Comparison of ENCODE assay signal across 13 cellular contexts in genomic region chr6:91600561-91600960, GRCh38.
"Had no signal": no experiment of that assay in that cellular context is flagged by ENCODE, and none has a peak within 500 bp of the region (broad histone marks: within the 10 kb centered on the region; RNA-seq: fewer than 3 reads in every experiment).

No MANE protein-coding gene starts in this region.

- H3K4me1 ChIP-seq: gastrocnemius medialis, psoas muscle, tibial nerve, uterus had no signal

- H3K9me3 Mint-ChIP-seq: activated naive CD4-positive, alpha-beta T cell treated with anti-CD3 and anti-CD28 coated beads, Interleukin-2, amount 50 U/mL, for 72 hours had no signal

- H3K36me3 Mint-ChIP-seq: activated naive CD4-positive, alpha-beta T cell treated with anti-CD3 and anti-CD28 coated beads, Interleukin-2, amount 50 U/mL, for 72 hours had no signal

- H3K4me3 ChIP-seq: gastrocnemius medialis, psoas muscle, tibial nerve, uterus had no signal

- H3K27ac Mint-ChIP-seq: activated naive CD4-positive, alpha-beta T cell treated with anti-CD3 and anti-CD28 coated beads, Interleukin-2, amount 50 U/mL, for 72 hours had no signal

- H3K27ac ChIP-seq: gastrocnemius medialis, psoas muscle, tibial nerve, uterus had no signal

- H3K9me3 ChIP-seq: gastrocnemius medialis, psoas muscle, tibial nerve, uterus had no signal

- H3K36me3 ChIP-seq: gastrocnemius medialis, tibial nerve, uterus had no signal

- H3K27me3 ChIP-seq: gastrocnemius medialis, tibial nerve, uterus had no signal

- ATAC-seq: activated naive CD4-positive, alpha-beta T cell treated with anti-CD3 and anti-CD28 coated beads, Interleukin-2, amount 50 U/mL, for 72 hours; gastrocnemius medialis; psoas muscle; right cardiac atrium; stimulated activated naive CD8-positive, alpha-beta T cell treated with anti-CD3 and anti-CD28 coated beads, Interleukin-15, Interleukin-2, amounts not matched to agents 100 U/mL and 50 U/mL, for 24 hours had no signal

- DNase-seq: activated CD4-positive, alpha-beta T cell treated with anti-CD3 and anti-CD28 coated beads, Interleukin-2, amount 50 U/mL, for 48 hours; activated gamma-delta T cell; effector CD4-positive, alpha-beta T cell; gastrocnemius medialis; head of caudate nucleus; psoas muscle; right cardiac atrium; stimulated activated CD4-positive, alpha-beta T cell treated with anti-CD3 and anti-CD28 coated beads, Interleukin-2, amount 100 ng/mL, for 24 hours; stimulated activated naive CD8-positive, alpha-beta T cell treated with anti-CD3 and anti-CD28 coated beads, Interleukin-15, Interleukin-2, amounts not matched to agents 100 U/mL and 50 U/mL, for 24 hours; substantia nigra; uterus had no signal
